In the genomic region with DNA sequence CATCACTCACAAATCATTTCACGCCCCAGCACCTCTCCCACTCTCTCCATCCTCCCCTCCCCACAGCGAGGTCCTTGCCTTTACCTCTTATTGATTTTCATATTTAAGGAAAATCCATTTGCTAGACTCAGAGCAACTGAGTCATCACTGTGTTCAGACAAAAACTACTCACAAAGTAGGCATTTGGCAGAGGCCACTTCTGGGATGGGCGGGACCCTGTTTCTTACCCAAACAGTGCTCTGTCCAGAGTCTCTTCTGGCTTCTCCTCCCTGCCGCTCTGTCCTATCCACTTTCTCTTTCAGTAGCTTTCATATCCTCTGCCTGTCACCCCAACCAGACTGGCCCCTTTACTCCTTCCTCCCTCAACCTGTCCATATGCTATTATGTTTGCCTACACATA, we compare ENCODE assay signal across 11 cellular contexts. TPM values are rescaled to one million over a fixed set of nuclear protein-coding genes. Genes with fewer than 3 reads are reported as not detected.
DNase-seq lines count a peak whose midpoint lies in the region; ATAC-seq and TF ChIP-seq lines count a peak whose summit lies in the region.
"Had no signal": no experiment of that assay in that cellular context is flagged by ENCODE, and none has a peak within 500 bp of the region (broad histone marks: within the 10 kb centered on the region; RNA-seq: fewer than 3 reads in every experiment).

No MANE protein-coding gene starts in this region.

- intact Hi-C loops in sciatic nerve (cut with DNase I): no loop called here

- peak overlapping the region; percentile 65 for H3K27ac ChIP-seq in RWPE1

- peak; percentile 30 for DNase-seq in Caki2 (ENCODE audit: low read depth)
- DNase-seq in RWPE1 (ENCODE audit: low spot score): peak; percentile 78
- DNase-seq in fibroblast of the aortic adventitia (ENCODE audit: low read depth): peak; percentile 91
- no peak for DNase-seq in sciatic nerve (ENCODE audit: low spot score)
- no peak for DNase-seq in activated gamma-delta T cell (lab: John Stamatoyannopoulos, UW)
- DNase-seq in H4 (ENCODE audit: low spot score): no peak
- no peak for DNase-seq in HEK293T (ENCODE audit: extremely low spot score)
- DNase-seq: activated naive CD8-positive, alpha-beta T cell treated with anti-CD3 and anti-CD28 coated beads, Interleukin-2, amount 10 ng/mL, durations not matched to agents 7 days and 5 days; DMS79 treated with DMSO at 0.1 percent for 48 hours; NCI-H2029 had no signal

- CTCF ChIA-PET in RWPE1 (lab: Yijun Ruan, JAX) (interaction anchor here (0.5 to 1.4 kb wide), 3 partner anchors 24 to 1923 kb away, joined by 3 to 7 read pairs (median 3); no protein-coding TSS in a partner anchor), HEK293T (lab: Yijun Ruan, JAX) (interaction anchor here (1.0 to 1.5 kb wide), 3 partner anchors 23 to 89 kb away, joined by 4 to 5 read pairs (median 4); no protein-coding TSS in a partner anchor)

- POLR2A ChIA-PET in RWPE1 (lab: Yijun Ruan, JAX; ENCODE audit: low non-redundant PET) (interaction anchor here (0.8 kb wide), 1 partner anchor 100 kb away, joined by 3 read pairs; no protein-coding TSS in a partner anchor), HEK293T (lab: Yijun Ruan, JAX) (no interaction called here)

- peak; percentile 55 for ATAC-seq in sciatic nerve
- ATAC-seq in GM19463 (IDR thresholded peaks at IDR 0.05; ENCODE audit: unreplicated experiment): no peak

- in situ Hi-C loops in Caki2 (cut with HindIII; ENCODE audit: low pct_unique_long_range_greater_than_20kb, low sequenced_read_pairs): no loop called here

- no peak for TF ChIP-seq CTCF in RWPE1 (conservative IDR thresholded peaks at IDR 0.05; ENCODE audit: low read depth)
- TF ChIP-seq CTCF in fibroblast of the aortic adventitia (IDR thresholded peaks at IDR 0.05; ENCODE audit: insufficient read depth, low read length): no peak

- H3K4me3 ChIP-seq in fibroblast of the aortic adventitia (ENCODE audit: low read depth, low read length): peak overlapping the region; percentile 38

TF ChIP-seq in HEK293T, 16 proteins besides CTCF, POLR2A, EP300 and RAD21:
- TF ChIP-seq ARNT (IDR thresholded peaks at IDR 0.05) (no peak), NFRKB (IDR thresholded peaks at IDR 0.05) (no peak), FOXM1 (IDR thresholded peaks at IDR 0.05; ENCODE audit: borderline replicate concordance) (no peak), ZNF384 (IDR thresholded peaks at IDR 0.05) (no peak)
- TF ChIP-seq, protein P1, sequence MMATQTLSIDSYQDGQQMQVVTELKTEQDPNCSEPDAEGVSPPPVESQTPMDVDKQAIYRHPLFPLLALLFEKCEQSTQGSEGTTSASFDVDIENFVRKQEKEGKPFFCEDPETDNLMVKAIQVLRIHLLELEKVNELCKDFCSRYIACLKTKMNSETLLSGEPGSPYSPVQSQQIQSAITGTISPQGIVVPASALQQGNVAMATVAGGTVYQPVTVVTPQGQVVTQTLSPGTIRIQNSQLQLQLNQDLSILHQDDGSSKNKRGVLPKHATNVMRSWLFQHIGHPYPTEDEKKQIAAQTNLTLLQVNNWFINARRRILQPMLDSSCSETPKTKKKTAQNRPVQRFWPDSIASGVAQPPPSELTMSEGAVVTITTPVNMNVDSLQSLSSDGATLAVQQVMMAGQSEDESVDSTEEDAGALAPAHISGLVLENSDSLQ (IDR thresholded peaks at IDR 0.05): no peak

RNA-seq across cellular contexts. Expression of a gene that starts 2.4 kb away (rescaled TPM):
- total RNA-seq in Caki2 (2014; rRNA removed; shearing (Covaris generic); ENCODE audit: low replicate concordance): 18.0 and 21.7 TPM in 2 replicates
- total RNA-seq in fibroblast of the aortic adventitia (ENCODE audit: low replicate concordance): 29.8 and 136 TPM in 2 replicates
- total RNA-seq in sciatic nerve: 84.0 TPM
- 13.1 and 16.1 TPM in 2 replicates for total RNA-seq in H4 (2014; rRNA removed; shearing (Covaris generic))

RNA-seq across cellular contexts. Expression of a gene that starts 29.6 kb away (rescaled TPM):
- total RNA-seq in Caki2 (2014; rRNA removed; shearing (Covaris generic); ENCODE audit: low replicate concordance): 235 and 239 TPM in 2 replicates
- 86.9 and 120 TPM in 2 replicates for total RNA-seq in fibroblast of the aortic adventitia (ENCODE audit: low replicate concordance)
- total RNA-seq in sciatic nerve: 768 TPM
- total RNA-seq in H4 (2014; rRNA removed; shearing (Covaris generic)): 402 and 518 TPM in 2 replicates

Comparison
In these comparisons a context has a peak if more than half of its experiments do, and no peak if none do; other contexts are left out.
1. DNase-seq: peak in Caki2 (single experiment), RWPE1 (single experiment) and fibroblast of the aortic adventitia (single experiment); none in sciatic nerve (single experiment), activated gamma-delta T cell (single experiment), H4 (single experiment) and HEK293T (single experiment).